Comparison of ENCODE assay signal across 13 cellular contexts in the genomic region with DNA sequence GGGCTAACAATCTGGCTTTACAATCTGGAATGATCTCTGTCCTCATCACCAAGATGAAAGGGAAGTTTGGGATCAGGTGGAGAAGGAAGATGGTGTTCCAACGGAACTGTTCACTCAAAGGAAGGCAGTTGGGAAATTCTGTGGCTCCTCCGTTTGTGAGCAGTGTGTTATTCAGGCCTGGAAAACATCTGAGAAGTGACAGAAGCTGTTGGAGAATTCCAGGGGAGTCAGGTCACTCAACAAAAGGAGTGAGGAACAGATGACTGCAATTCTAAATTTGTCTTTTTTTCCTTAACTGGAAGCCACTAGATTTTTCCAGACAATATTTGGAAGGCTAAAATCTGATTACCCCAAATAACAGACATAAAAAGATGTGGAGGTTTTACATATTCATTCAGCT.
DNase-seq lines count a peak whose midpoint lies in the region; ATAC-seq and TF ChIP-seq lines count a peak whose summit lies in the region.
"Had no signal": no experiment of that assay in that cellular context is flagged by ENCODE, and none has a peak within 500 bp of the region (broad histone marks: within the 10 kb centered on the region; RNA-seq: fewer than 3 reads in every experiment).

No MANE protein-coding gene starts in this region.

- H3K4me1 Mint-ChIP-seq in central memory CD8-positive, alpha-beta T cell: peaks cover 63% of the 10 kb centered on the region
- peaks cover 6% of the 10 kb centered on the region for H3K4me1 Mint-ChIP-seq in nephron progenitor cell
- H3K4me1 Mint-ChIP-seq: neural progenitor cell had no signal

- intact Hi-C loops in sciatic nerve (cut with DNase I): no loop called here

- H3K4me2 ChIP-seq in hepatocyte: no peak overlapping the region
- H3K4me2 ChIP-seq: neural progenitor cell had no signal

- H3K36me3 ChIP-seq in hepatocyte (replicated peaks; ENCODE audit: insufficient read depth, low read depth): no peaks in the 10 kb centered on the region
- H3K36me3 ChIP-seq in stomach smooth muscle (ENCODE audit: control insufficient read depth in 2 of 2, insufficient read depth in 2 of 2, low read length in 2 of 2): no peaks in the 10 kb centered on the region
- H3K36me3 ChIP-seq: neural progenitor cell had no signal

- no peaks in the 10 kb centered on the region for H4K20me1 ChIP-seq in hepatocyte (ENCODE audit: insufficient read depth, poor library complexity, severe bottlenecking)

- DNase-seq in GM04504 (ENCODE audit: low read depth): peak; percentile 53
- no peak for DNase-seq in central memory CD8-positive, alpha-beta T cell (ENCODE audit: low spot score in 2 of 2)
- peak; percentile 39 for DNase-seq in hepatocyte (ENCODE audit: low spot score)
- DNase-seq in MV-4-11 (lab: John Stamatoyannopoulos, UW): no peak
- DNase-seq in nephron progenitor cell: no peak
- DNase-seq in sciatic nerve (ENCODE audit: low spot score): no peak
- DNase-seq: COR-L47, erythroblast, NCI-H1436 treated with DMSO at 0.1 percent for 48 hours, SHP77 treated with DMSO at 0.1 percent for 48 hours had no signal

- ATAC-seq in central memory CD8-positive, alpha-beta T cell (replicated peaks; ENCODE audit: extremely low read depth, poor library complexity, severe bottlenecking): no peak
- ATAC-seq in sciatic nerve: no peak

- H3K4me3 ChIP-seq in hepatocyte (no peak overlapping the region), stomach smooth muscle (ENCODE audit: low read length in 2 of 2) (no peak overlapping the region)
- H3K4me3 ChIP-seq: neural progenitor cell had no signal

- H3K27ac ChIP-seq in hepatocyte: peak overlapping the region; percentile 25
- peak overlapping the region; percentile 84 for H3K27ac ChIP-seq in stomach smooth muscle (ENCODE audit: low read length)
- H3K27ac ChIP-seq: neural progenitor cell had no signal

- H3K9me2 ChIP-seq in hepatocyte (replicated peaks; ENCODE audit: insufficient read depth): no peaks in the 10 kb centered on the region

- 34% methylated on average over 2 of the region's 2 CpGs for WGBS in hepatocyte (ENCODE audit: low lambda C conversion rate, missing lambda C conversion rate)

- no peak for TF ChIP-seq CTCF in hepatocyte (IDR thresholded peaks at IDR 0.05; ENCODE audit: poor library complexity)
- TF ChIP-seq CTCF in nephron progenitor cell (IDR thresholded peaks at IDR 0.05): no peak

- H3K4me3 Mint-ChIP-seq in central memory CD8-positive, alpha-beta T cell: peak overlapping the region; percentile 59
- H3K4me3 Mint-ChIP-seq in nephron progenitor cell: no peak overlapping the region
- H3K4me3 Mint-ChIP-seq: activated T-cell treated with anti-CD3 and anti-CD28 coated beads, Interleukin-2, amount 50 U/mL, for 24 hours; neural progenitor cell had no signal

- H3K9me3 ChIP-seq in hepatocyte (ENCODE audit: low read depth): no peaks in the 10 kb centered on the region
- peaks cover 0 to 6% of the 10 kb centered on the region in 2 donors for H3K9me3 ChIP-seq in stomach smooth muscle (ENCODE audit: control insufficient read depth in 2 of 2, low read length in 2 of 2)

- H3K27me3 Mint-ChIP-seq in central memory CD8-positive, alpha-beta T cell: no peaks in the 10 kb centered on the region
- no peaks in the 10 kb centered on the region for H3K27me3 Mint-ChIP-seq in nephron progenitor cell (ENCODE audit: low read depth, poor library complexity)
- H3K27me3 Mint-ChIP-seq: activated T-cell treated with anti-CD3 and anti-CD28 coated beads, Interleukin-2, amount 50 U/mL, for 24 hours had no signal

- no peaks in the 10 kb centered on the region for H3K79me2 ChIP-seq in hepatocyte

- H3K27me3 ChIP-seq in hepatocyte: no peaks in the 10 kb centered on the region
- H3K27me3 ChIP-seq in stomach smooth muscle (ENCODE audit: control insufficient read depth in 1 of 2, insufficient read depth in 2 of 2, low read length in 2 of 2): no peaks in the 10 kb centered on the region
- H3K27me3 ChIP-seq: neural progenitor cell had no signal

- no peaks in the 10 kb centered on the region for H3K9me3 Mint-ChIP-seq in central memory CD8-positive, alpha-beta T cell
- no peaks in the 10 kb centered on the region for H3K9me3 Mint-ChIP-seq in nephron progenitor cell

- no peak overlapping the region for H2AFZ ChIP-seq in hepatocyte
- H2AFZ ChIP-seq: neural progenitor cell had no signal

- H3K4me1 ChIP-seq in hepatocyte (ENCODE audit: insufficient read depth) (no peaks in the 10 kb centered on the region), stomach smooth muscle (ENCODE audit: control insufficient read depth, insufficient read depth, low read length) (peaks cover 22% of the 10 kb centered on the region)
- H3K4me1 ChIP-seq: neural progenitor cell had no signal

- peak overlapping the region in 1 of 2 donors; percentile 46 for H3K9ac ChIP-seq in stomach smooth muscle (ENCODE audit: low read length in 2 of 2)
- H3K9ac ChIP-seq: neural progenitor cell had no signal

- H3K36me3 Mint-ChIP-seq in central memory CD8-positive, alpha-beta T cell (ENCODE audit: insufficient read depth): peaks cover 15% of the 10 kb centered on the region
- H3K36me3 Mint-ChIP-seq in nephron progenitor cell (ENCODE audit: low read depth): no peaks in the 10 kb centered on the region
- H3K36me3 Mint-ChIP-seq: neural progenitor cell had no signal

- peak overlapping the region; percentile 98 for H3K27ac Mint-ChIP-seq in central memory CD8-positive, alpha-beta T cell (ENCODE audit: low read depth)
- no peak overlapping the region for H3K27ac Mint-ChIP-seq in nephron progenitor cell
- H3K27ac Mint-ChIP-seq: neural progenitor cell had no signal

Comparison
In these comparisons a context has a peak if more than half of its experiments do, and no peak if none do; other contexts are left out.
1. DNase-seq: peak in GM04504 (single experiment) and hepatocyte (single experiment); none in central memory CD8-positive, alpha-beta T cell (0 of 2), MV-4-11 (single experiment), nephron progenitor cell (single experiment) and sciatic nerve (single experiment).